Comparison of ENCODE assay signal across 14 cellular contexts in genomic region chr17:681738-682137, GRCh38. TPM values are rescaled to one million over a fixed set of nuclear protein-coding genes. Genes with fewer than 3 reads are reported as not detected.
DNase-seq lines count a peak whose midpoint lies in the region; ATAC-seq, FAIRE-seq and TF ChIP-seq lines count a peak whose summit lies in the region.
"Had no signal": no experiment of that assay in that cellular context is flagged by ENCODE, and none has a peak within 500 bp of the region (broad histone marks: within the 10 kb centered on the region; RNA-seq: fewer than 3 reads in every experiment).

No MANE protein-coding gene starts in this region.

- POLR2A ChIA-PET in naive thymus-derived CD4-positive, alpha-beta T cell (lab: Charles Lee) = no interaction called here

- no peaks in the 10 kb centered on the region for H3K27me3 ChIP-seq in naive thymus-derived CD4-positive, alpha-beta T cell (ENCODE audit: control insufficient read depth in 2 of 2, insufficient read depth in 2 of 2, low read length in 2 of 2)
- H3K27me3 ChIP-seq: adrenal gland, uterus had no signal

- H3K4me3 ChIP-seq in naive thymus-derived CD4-positive, alpha-beta T cell (ENCODE audit: low read length) = no peak overlapping the region
- H3K4me3 ChIP-seq: adrenal gland, uterus had no signal

- H3K4me1 Mint-ChIP-seq in chondrocyte (ENCODE audit: low read depth) (peaks cover 33% of the 10 kb centered on the region), Calu3 (ENCODE audit: low read depth, unreplicated experiment) (peaks cover 11% of the 10 kb centered on the region)
- peaks cover 18 to 39% (median 29%) of the 10 kb centered on the region in 7 donors for H3K4me1 Mint-ChIP-seq in naive thymus-derived CD4-positive, alpha-beta T cell
- peaks cover 19% of the 10 kb centered on the region for H3K4me1 Mint-ChIP-seq in T-helper 2 cell treated with Interferon-gamma antibody and Interleukin-4, amounts not matched to agents 5 μg/mL and 100 μg/mL, for 36 hours (ENCODE audit: low read depth)

- H3K27ac Mint-ChIP-seq in chondrocyte (ENCODE audit: unreplicated experiment) (peak overlapping the region; percentile 79), Calu3 (ENCODE audit: unreplicated experiment) (no peak overlapping the region)
- peak overlapping the region in 5 of 9 donors; percentile 3 to 63 (median 43) for H3K27ac Mint-ChIP-seq in naive thymus-derived CD4-positive, alpha-beta T cell
- H3K27ac Mint-ChIP-seq in T-helper 2 cell treated with Interferon-gamma antibody and Interleukin-4, amounts not matched to agents 5 μg/mL and 100 μg/mL, for 36 hours = no peak overlapping the region
- H3K27ac Mint-ChIP-seq: stimulated activated naive B cell treated with anti-CD40 and anti-IgM and Interleukin-4, amounts not matched to agents 10 μg/mL and 1 μg/mL and 100 μg/mL, for 72 hours had no signal

- H3K27me3 Mint-ChIP-seq in chondrocyte (ENCODE audit: low read depth) (no peaks in the 10 kb centered on the region), Calu3 (ENCODE audit: unreplicated experiment) (no peaks in the 10 kb centered on the region)
- H3K27me3 Mint-ChIP-seq in naive thymus-derived CD4-positive, alpha-beta T cell = no peaks in the 10 kb centered on the region
- no peaks in the 10 kb centered on the region for H3K27me3 Mint-ChIP-seq in T-helper 2 cell treated with Interferon-gamma antibody and Interleukin-4, amounts not matched to agents 5 μg/mL and 100 μg/mL, for 36 hours (ENCODE audit: low read depth)
- H3K27me3 Mint-ChIP-seq: stimulated activated naive B cell treated with anti-CD40 and anti-IgM and Interleukin-4, amounts not matched to agents 10 μg/mL and 1 μg/mL and 100 μg/mL, for 72 hours had no signal

- H3K9me3 Mint-ChIP-seq in chondrocyte (ENCODE audit: low read depth) = no peaks in the 10 kb centered on the region
- H3K9me3 Mint-ChIP-seq in naive thymus-derived CD4-positive, alpha-beta T cell = no peaks in the 10 kb centered on the region
- H3K9me3 Mint-ChIP-seq in T-helper 2 cell treated with Interferon-gamma antibody and Interleukin-4, amounts not matched to agents 5 μg/mL and 100 μg/mL, for 36 hours = no peaks in the 10 kb centered on the region
- no peaks in the 10 kb centered on the region for H3K9me3 Mint-ChIP-seq in Calu3 (ENCODE audit: low read depth, unreplicated experiment)

- peak; percentile 44 for DNase-seq in AG09319 (ENCODE audit: extremely low read depth, low read depth)
- peak; percentile 52 for DNase-seq in HTR-8/SVneo (ENCODE audit: insufficient read length, low spot score)
- no peak for DNase-seq in chondrocyte (ENCODE audit: low spot score)
- no peak for DNase-seq in naive thymus-derived CD4-positive, alpha-beta T cell
- no peak for DNase-seq in T-helper 2 cell treated with Interferon-gamma antibody and Interleukin-4, amounts not matched to agents 5 μg/mL and 100 μg/mL, for 36 hours (ENCODE audit: low spot score)
- DNase-seq in Calu3 = no peak
- DNase-seq: activated CD4-positive, CD25-positive, alpha-beta regulatory T cell; adrenal gland; retina; stimulated activated CD4-positive, alpha-beta T cell treated with anti-CD3 and anti-CD28 coated beads, Interleukin-4, amount 100 ng/mL, for 24 hours; stimulated activated naive B cell treated with anti-CD40 and anti-IgM and Interleukin-4, amounts not matched to agents 10 μg/mL and 1 μg/mL and 100 μg/mL, for 72 hours; uterus had no signal

- no TSS peak for BruUV-seq in Calu3 (replicated peaks; lab: Mats Ljungman, UMichigan)

- no peak for FAIRE-seq in HTR-8/SVneo (lab: Jason Lieb, UNC)

- H3K4me1 ChIP-seq in naive thymus-derived CD4-positive, alpha-beta T cell (ENCODE audit: control insufficient read depth in 2 of 2, insufficient read depth in 2 of 2, low read length in 2 of 2) = peaks cover 0 to 21% of the 10 kb centered on the region in 2 donors
- H3K4me1 ChIP-seq: adrenal gland, uterus had no signal

- H3K36me3 ChIP-seq in naive thymus-derived CD4-positive, alpha-beta T cell (ENCODE audit: control insufficient read depth in 2 of 3, insufficient read depth in 3 of 3, low read length in 3 of 3) = peaks cover 0 to 10% (median 0%) of the 10 kb centered on the region in 3 experiments
- H3K36me3 ChIP-seq: adrenal gland, uterus had no signal

- ATAC-seq in naive thymus-derived CD4-positive, alpha-beta T cell = no peak
- ATAC-seq in HG02571 (IDR thresholded peaks at IDR 0.05; ENCODE audit: unreplicated experiment) = no peak
- ATAC-seq in HG03097 (IDR thresholded peaks at IDR 0.05; ENCODE audit: low FRiP score, unreplicated experiment) = no peak
- ATAC-seq: stimulated activated naive B cell treated with anti-CD40 and anti-IgM and Interleukin-4, amounts not matched to agents 10 μg/mL and 1 μg/mL and 100 μg/mL, for 72 hours had no signal

- TF ChIP-seq CTCF in AG09319 (IDR thresholded peaks at IDR 0.05; ENCODE audit: low read depth, low read length) (no peak), chondrocyte (IDR thresholded peaks at IDR 0.05) (no peak), Calu3 (IDR thresholded peaks at IDR 0.05; ENCODE audit: unreplicated experiment) (no peak)

- CTCF ChIA-PET in naive thymus-derived CD4-positive, alpha-beta T cell (lab: Charles Lee) = no interaction called here
- CTCF ChIA-PET in Calu3 (lab: Charles Lee) = no interaction called here

- H3K36me3 Mint-ChIP-seq in chondrocyte (ENCODE audit: low read depth) (peaks cover 13% of the 10 kb centered on the region), Calu3 (ENCODE audit: insufficient read depth, unreplicated experiment) (peaks cover 11% of the 10 kb centered on the region)
- H3K36me3 Mint-ChIP-seq in naive thymus-derived CD4-positive, alpha-beta T cell = peaks cover 0 to 31% (median 14%) of the 10 kb centered on the region in 5 donors
- peaks cover 17% of the 10 kb centered on the region for H3K36me3 Mint-ChIP-seq in T-helper 2 cell treated with Interferon-gamma antibody and Interleukin-4, amounts not matched to agents 5 μg/mL and 100 μg/mL, for 36 hours (ENCODE audit: low read depth)

- intact Hi-C loops in naive thymus-derived CD4-positive, alpha-beta T cell (cut with micrococcal nuclease) = loop anchor here in 1 of 2 donors (1.0 kb wide), 1 partner anchor 268 kb away; no protein-coding TSS in a partner anchor
- intact Hi-C loops in Calu3 (cut with micrococcal nuclease; ENCODE audit: unreplicated experiment) = no loop called here

- peak overlapping the region; percentile 14 for H3K27ac ChIP-seq in naive thymus-derived CD4-positive, alpha-beta T cell (ENCODE audit: low read depth, low read length)
- H3K27ac ChIP-seq: adrenal gland, uterus had no signal

- no peak overlapping the region for H3K4me3 Mint-ChIP-seq in chondrocyte (ENCODE audit: unreplicated experiment)
- peak overlapping the region in 7 of 10 donors; percentile 8 to 81 (median 55) for H3K4me3 Mint-ChIP-seq in naive thymus-derived CD4-positive, alpha-beta T cell
- H3K4me3 Mint-ChIP-seq in T-helper 2 cell treated with Interferon-gamma antibody and Interleukin-4, amounts not matched to agents 5 μg/mL and 100 μg/mL, for 36 hours = no peak overlapping the region
- no peak overlapping the region for H3K4me3 Mint-ChIP-seq in Calu3 (ENCODE audit: low read depth, unreplicated experiment)
- H3K4me3 Mint-ChIP-seq: stimulated activated naive B cell treated with anti-CD40 and anti-IgM and Interleukin-4, amounts not matched to agents 10 μg/mL and 1 μg/mL and 100 μg/mL, for 72 hours had no signal

- H3K9me3 ChIP-seq in naive thymus-derived CD4-positive, alpha-beta T cell (ENCODE audit: control insufficient read depth in 2 of 3, low read length in 3 of 3) = no peaks in the 10 kb centered on the region
- H3K9me3 ChIP-seq: adrenal gland, uterus had no signal

RNA-seq across cellular contexts. Expression of gene VPS53, which starts 32.9 kb away (rescaled TPM):
- total RNA-seq in chondrocyte = 63.7 to 82.3 TPM (median 74.8 TPM) in 3 replicates
- 10 to 100 TPM; 78.9 to 98.8 (median 81.2) TPM for total RNA-seq in naive thymus-derived CD4-positive, alpha-beta T cell
- 10 to 100 TPM; 10.2 to 12.1 TPM for polyA plus RNA-seq in naive thymus-derived CD4-positive, alpha-beta T cell
- total RNA-seq in Calu3 (2022) = 63.8 and 65.7 TPM in 2 replicates

RNA-seq across cellular contexts. Expression of gene TLCD3A, which starts 50.7 kb away (rescaled TPM):
- total RNA-seq in chondrocyte (26.8 to 28.2 TPM (median 27.2 TPM) in 3 replicates), Calu3 (2022) (18.4 and 20.3 TPM in 2 replicates)
- total RNA-seq in naive thymus-derived CD4-positive, alpha-beta T cell = 10 to 100 TPM in 1 of 5 experiments, 1 to 10 TPM in 2, under 1 TPM in 2; 0.54 to 21.5 (median 1.2) TPM
- under 1 TPM in 1 of 2 donors, not detected in 1; 0.36 TPM for polyA plus RNA-seq in naive thymus-derived CD4-positive, alpha-beta T cell

Comparison
In these comparisons a context has a peak if more than half of its experiments do, and no peak if none do; other contexts are left out.
1. DNase-seq: peak in AG09319 (single experiment) and HTR-8/SVneo (single experiment); none in chondrocyte (single experiment), naive thymus-derived CD4-positive, alpha-beta T cell (0 of 9), T-helper 2 cell treated with Interferon-gamma antibody and Interleukin-4, amounts not matched to agents 5 μg/mL and 100 μg/mL, for 36 hours (single experiment) and Calu3 (single experiment).
2. H3K27ac Mint-ChIP-seq: peak in chondrocyte (single experiment) and naive thymus-derived CD4-positive, alpha-beta T cell (5 of 9); none in T-helper 2 cell treated with Interferon-gamma antibody and Interleukin-4, amounts not matched to agents 5 μg/mL and 100 μg/mL, for 36 hours (single experiment) and Calu3 (single experiment).
3. H3K4me3 Mint-ChIP-seq: peak in naive thymus-derived CD4-positive, alpha-beta T cell (7 of 10); none in chondrocyte (single experiment), T-helper 2 cell treated with Interferon-gamma antibody and Interleukin-4, amounts not matched to agents 5 μg/mL and 100 μg/mL, for 36 hours (single experiment) and Calu3 (single experiment).